8 cellular contexts compared by ENCODE assay signal in the genomic region with DNA sequence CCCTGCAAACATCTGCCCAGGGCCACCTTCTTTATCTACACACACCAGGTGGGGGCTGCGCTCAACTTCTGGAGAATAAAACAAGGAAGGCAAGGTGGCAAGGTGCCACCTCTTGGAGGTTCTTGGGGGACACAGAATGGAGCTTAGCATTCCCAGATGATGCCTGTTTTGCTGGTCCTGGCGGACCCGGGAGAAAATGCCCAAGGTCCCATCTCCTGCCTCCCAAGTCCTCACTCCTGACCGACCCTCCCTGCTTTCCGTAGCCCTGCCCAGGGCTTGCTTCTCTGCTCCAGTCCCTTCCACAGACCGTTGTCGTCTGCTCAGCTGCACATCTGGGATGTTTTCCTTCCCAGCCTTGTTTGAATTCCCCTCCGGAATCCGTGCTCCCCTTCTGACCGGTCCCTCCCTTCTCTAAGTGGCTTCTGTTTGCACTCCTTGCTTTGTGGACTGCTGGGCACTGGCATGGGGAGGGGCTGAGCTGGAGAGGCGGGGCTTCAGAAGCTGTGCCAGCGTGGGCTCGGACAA. TPM values are rescaled to one million over a fixed set of nuclear protein-coding genes. Genes with fewer than 3 reads are reported as not detected.
DNase-seq lines count a peak whose midpoint lies in the region; ATAC-seq, FAIRE-seq and TF ChIP-seq lines count a peak whose summit lies in the region.

No MANE protein-coding gene starts in this region.

- BruUV-seq in IMR-90 (replicated peaks; lab: Mats Ljungman, UMichigan), result no TSS peak

- H3K27me3 ChIP-seq in IMR-90 (ENCODE audit: control insufficient read depth, insufficient read depth, low read length), result peaks cover 2% of the 10 kb centered on the region; the same call in 1 of the 2 replicates
- no peaks in the 10 kb centered on the region for H3K27me3 ChIP-seq in lower lobe of right lung (ENCODE audit: low read depth)

- H3K4me3 Mint-ChIP-seq in brain, result peak overlapping the region; percentile 85 to 94 (median 88)

- H3K56ac ChIP-seq in IMR-90 (ENCODE audit: extremely low read depth, insufficient read depth, low read length), result no peak overlapping the region

- H3K4ac ChIP-seq in IMR-90 (ENCODE audit: low read depth, low read length), result no peak overlapping the region

- H2BK120ac ChIP-seq in IMR-90 (ENCODE audit: low read depth, low read length), result no peak overlapping the region

- dilution Hi-C loops in IMR-90 (cut with HindIII; ENCODE audit: low sequenced_read_pairs, unreplicated experiment), result no loop called here

- peak overlapping the region; percentile 53 to 54; a peak in 1 of 4 replicates for H4K8ac ChIP-seq in IMR-90 (ENCODE audit: low read depth in 2 of 2, low read length in 2 of 2)

- H4K20me1 ChIP-seq in IMR-90 (ENCODE audit: insufficient read depth, low read length), result no peaks in the 10 kb centered on the region

- no peak for FAIRE-seq in A549 (lab: Jason Lieb, UNC)

- peak; percentile 11 to 67; a peak in 3 of 6 replicates for ATAC-seq in A549
- 0 out of 2 replicates have a peak, but pooled peaks have one; percentile 22 for ATAC-seq in IMR-90 (ENCODE audit: low read depth)
- ATAC-seq in lower lobe of right lung, result peak; percentile 79 to 84

- no peak overlapping the region for H4K5ac ChIP-seq in IMR-90 (ENCODE audit: low read depth, low read length)

- TF ChIP-seq CTCF in A549 (IDR thresholded peaks at IDR 0.05) (no peak), IMR-90 (conservative IDR thresholded peaks at IDR 0.05; ENCODE audit: low read depth, low read length) (no peak), brain (conservative IDR thresholded peaks at IDR 0.05) (no peak), lower lobe of right lung (IDR thresholded peaks at IDR 0.05) (no peak)

- peak overlapping the region; percentile 96 for H2AFZ ChIP-seq in IMR-90 (replicated peaks; ENCODE audit: low read length, poor library complexity)

- no peak overlapping the region for H2BK20ac ChIP-seq in IMR-90 (ENCODE audit: low read depth, low read length)

- intact Hi-C loops in IMR-90 (cut with micrococcal nuclease), result no loop called here
- intact Hi-C loops in lower lobe of right lung (cut with DNase I), result no loop called here

- TF ChIP-seq POLR2A in A549 (IDR thresholded peaks at IDR 0.05; ENCODE audit: low read length) (no peak), IMR-90 (IDR thresholded peaks at IDR 0.05; ENCODE audit: low read depth, low read length) (no peak)

- H2AK9ac ChIP-seq in IMR-90 (replicated peaks; ENCODE audit: low read depth, low read length, poor library complexity), result peak overlapping the region; percentile 90

- H2AK5ac ChIP-seq in IMR-90 (ENCODE audit: low read depth, low read length), result no peak overlapping the region

- 0 out of 2 replicates have a peak overlapping the region, but pooled peaks have one; percentile 3 for H3K14ac ChIP-seq in IMR-90 (replicated peaks; ENCODE audit: low read depth, low read length)

- peak overlapping the region; percentile 46 for H3K4me3 ChIP-seq in A549
- H3K4me3 ChIP-seq in IMR-90 (ENCODE audit: insufficient read depth, low read depth, low read length), result peak overlapping the region; percentile 61
- H3K4me3 ChIP-seq in lower lobe of right lung, result peak overlapping the region; percentile 56

- peak overlapping the region in 1 of 2 experiments; percentile 92; a peak in 2 of 6 replicates for H3K27ac ChIP-seq in A549
- H3K27ac ChIP-seq in IMR-90 (ENCODE audit: insufficient read depth, low read length), result no peak overlapping the region
- H3K27ac ChIP-seq in lower lobe of right lung, result peak overlapping the region; percentile 2

- WGBS in A549 (ENCODE audit: missing lambda C conversion rate), result 43% methylated on average over 13 of the region's 13 CpGs
- WGBS in IMR-90 (ENCODE audit: extremely low coverage in 2 of 2, insufficient read length in 1 of 2), 2 experiments, result 3% methylated on average over 5 of the region's 13 CpGs; no CpG with 5 or more reads in 1 of the 2 experiments

- H3K36me3 ChIP-seq in IMR-90 (ENCODE audit: control insufficient read depth, insufficient read depth, low read length) (no peaks in the 10 kb centered on the region), lower lobe of right lung (no peaks in the 10 kb centered on the region)

- in situ Hi-C loops in IMR-90 (cut with MboI; ENCODE audit: low sequenced_read_pairs), result no loop called here

- no peak overlapping the region for H2BK15ac ChIP-seq in IMR-90 (ENCODE audit: low read depth, low read length)

- H3K18ac ChIP-seq in IMR-90 (ENCODE audit: low read depth, low read length), result no peak overlapping the region

- H2BK5ac ChIP-seq in IMR-90 (ENCODE audit: low read depth, low read length, poor library complexity, severe bottlenecking), result no peak overlapping the region

- H3K27me3 Mint-ChIP-seq in brain, result peaks cover 67% of the 10 kb centered on the region

- H3K9ac ChIP-seq in IMR-90 (ENCODE audit: low read depth, low read length), result peak overlapping the region; percentile 64; the same call in 1 of the 2 replicates

- peaks cover 36% of the 10 kb centered on the region for H3K4me1 ChIP-seq in A549
- peaks cover 5% of the 10 kb centered on the region; the same call in 1 of the 2 replicates for H3K4me1 ChIP-seq in IMR-90 (ENCODE audit: control insufficient read depth, insufficient read depth, low read length)
- peaks cover 54% of the 10 kb centered on the region for H3K4me1 ChIP-seq in lower lobe of right lung

- H3K36me3 Mint-ChIP-seq in brain, result no peaks in the 10 kb centered on the region

- H3K79me1 ChIP-seq in IMR-90 (ENCODE audit: low read depth in 1 of 2, low read length in 2 of 2), result peaks cover 0 to 17% of the 10 kb centered on the region in 2 experiments; a peak in 1 of 4 replicates

- H3K9me3 ChIP-seq in A549 (no peaks in the 10 kb centered on the region), IMR-90 (ENCODE audit: control insufficient read depth, insufficient read depth, low read length) (no peaks in the 10 kb centered on the region), lower lobe of right lung (no peaks in the 10 kb centered on the region)

- CTCF ChIA-PET in A549 (lab: Yijun Ruan, JAX), result interaction anchor here (0.8 to 3.3 kb wide), 6 partner anchors 12 to 66 kb away, joined by 3 to 13 read pairs (median 4); no protein-coding TSS in a partner anchor
- CTCF ChIA-PET in IMR-90 (lab: Yijun Ruan, JAX), result interaction anchor here (1.4 kb wide), 1 partner anchor 44 kb away, joined by 4 read pairs; no protein-coding TSS in a partner anchor

- peaks cover 29% of the 10 kb centered on the region for H3K4me1 Mint-ChIP-seq in brain

- no peak for TF ChIP-seq EP300 in A549 (IDR thresholded peaks at IDR 0.05)

- peaks cover 18% of the 10 kb centered on the region for H3K9me1 ChIP-seq in IMR-90 (ENCODE audit: insufficient read depth, low read length)

- no peak overlapping the region for H4K91ac ChIP-seq in IMR-90 (ENCODE audit: insufficient read depth, low read depth, low read length)

- peak overlapping the region in 3 of 5 experiments; percentile 16 to 68 (median 56) for H3K27ac Mint-ChIP-seq in brain

- TF ChIP-seq RAD21 in A549 (conservative IDR thresholded peaks at IDR 0.05 in 1 of 2, IDR thresholded peaks at IDR 0.05 in 1 of 2), result no peak
- no peak for TF ChIP-seq RAD21 in IMR-90 (IDR thresholded peaks at IDR 0.05; ENCODE audit: low read length)

- H3K4me2 ChIP-seq in A549 (peak overlapping the region; percentile 87), IMR-90 (ENCODE audit: low read depth, low read length) (peak overlapping the region; percentile 97)

- H3K23ac ChIP-seq in IMR-90 (ENCODE audit: low read depth, low read length), result peak overlapping the region; percentile 48; the same call in 1 of the 2 replicates

- H3K9me3 Mint-ChIP-seq in brain, result peaks cover 0 to 3% (median 0%) of the 10 kb centered on the region in 5 experiments

- DNase-seq in A549 (ENCODE audit: low read depth in 1 of 2, low spot score in 1 of 2) (peak in 1 of 2 experiments; percentile 18), IMR-90 (no peak), lower lobe of right lung (peak; percentile 66), NCI-H2107 treated with DMSO at 0.1 percent for 48 hours (lab: John Stamatoyannopoulos, UW; ENCODE audit: unreplicated experiment) (no peak), HPDE6-E6E7 (ENCODE audit: extremely low spot score) (no peak), NCI-H128 (lab: John Stamatoyannopoulos, UW; ENCODE audit: unreplicated experiment) (no peak), NCI-H1105 (lab: John Stamatoyannopoulos, UW) (no peak)

- POLR2A ChIA-PET in A549 (lab: Yijun Ruan, JAX) (no interaction called here), IMR-90 (lab: Charles Lee; ENCODE audit: unreplicated experiment) (no interaction called here)

TF ChIP-seq in IMR-90, 13 proteins besides CTCF, POLR2A, EP300 and RAD21:
- TF ChIP-seq MXI1 (IDR thresholded peaks at IDR 0.05; ENCODE audit: borderline replicate concordance, low read depth, low read length), result no peak
- TF ChIP-seq NFE2L2 (IDR thresholded peaks at IDR 0.05; ENCODE audit: low read depth, low read length), result no peak

RNA-seq across cellular contexts. Expression of a gene that starts 13.1 kb away (rescaled TPM):
- polyA plus RNA-seq in A549 (2011; rRNA removed), result 17.6 and 19.1 TPM in 2 replicates
- 25.0 and 29.1 TPM in 2 replicates for polyA plus RNA-seq in A549 (2012; cell fraction: cytosol; rRNA removed)
- 77.0 and 104 TPM in 2 replicates for polyA plus RNA-seq in A549 (2012; cell fraction: nucleus; rRNA removed)
- polyA plus RNA-seq in A549 (2017; fragmentation: RNase III; extraction: RNeasy Plus Mini Kit Qiagen cat#74134 plus additional on column Dnase treatment), result 19.0 to 20.8 TPM (median 20.7 TPM) in 3 replicates
- 29.3 and 39.6 TPM in 2 replicates for polyA minus RNA-seq in A549 (2011; rRNA and poly(A)+ RNA removed)
- total RNA-seq in IMR-90 (2012; rRNA removed), result 1.6 and 1.7 TPM in 2 replicates
- polyA plus RNA-seq in IMR-90 (2012; rRNA removed), result 3.7 and 4.1 TPM in 2 replicates
- 1.3 and 3.6 TPM in 2 replicates for polyA plus RNA-seq in IMR-90 (2012; cell fraction: cytosol; rRNA removed)
- polyA plus RNA-seq in IMR-90 (2012; cell fraction: nucleus; rRNA removed; ENCODE audit: low replicate concordance), result 20.9 and 27.8 TPM in 2 replicates
- 94.1 TPM for polyA plus RNA-seq in brain (ENCODE audit: insufficient read depth, low read depth, low replicate concordance)
- 74.7 TPM for total RNA-seq in lower lobe of right lung

RNA-seq across cellular contexts. Expression of a gene that starts 54.2 kb away (rescaled TPM):
- polyA plus RNA-seq in A549 (2011; rRNA removed) (11.9 and 12.6 TPM in 2 replicates), A549 (2017; fragmentation: RNase III; extraction: RNeasy Plus Mini Kit Qiagen cat#74134 plus additional on column Dnase treatment) (16.9 to 19.0 TPM (median 18.8 TPM) in 3 replicates), IMR-90 (2012; rRNA removed) (18.2 and 19.0 TPM in 2 replicates), brain (ENCODE audit: insufficient read depth, low read depth, low replicate concordance) (28.6 TPM)
- polyA plus RNA-seq in A549 (2012; cell fraction: cytosol; rRNA removed), result 11.5 and 16.6 TPM in 2 replicates
- 13.1 and 13.6 TPM in 2 replicates for polyA plus RNA-seq in A549 (2012; cell fraction: nucleus; rRNA removed)
- polyA minus RNA-seq in A549 (2011; rRNA and poly(A)+ RNA removed), result 17.3 and 20.9 TPM in 2 replicates
- total RNA-seq in IMR-90 (2012; rRNA removed) (12.0 and 12.5 TPM in 2 replicates), lower lobe of right lung (22.3 TPM)
- 10.5 and 18.3 TPM in 2 replicates for polyA plus RNA-seq in IMR-90 (2012; cell fraction: cytosol; rRNA removed)
- polyA plus RNA-seq in IMR-90 (2012; cell fraction: nucleus; rRNA removed; ENCODE audit: low replicate concordance), result 14.4 and 24.2 TPM in 2 replicates

Comparison
In these comparisons a context has a peak if more than half of its experiments do, and no peak if none do; other contexts are left out.
1. ATAC-seq: peak in every context shown above with its lines; median percentile 82 in lower lobe of right lung; 39 in A549; 22 in IMR-90.